ENCODE assay signal across 11 cellular contexts in the genomic region with DNA sequence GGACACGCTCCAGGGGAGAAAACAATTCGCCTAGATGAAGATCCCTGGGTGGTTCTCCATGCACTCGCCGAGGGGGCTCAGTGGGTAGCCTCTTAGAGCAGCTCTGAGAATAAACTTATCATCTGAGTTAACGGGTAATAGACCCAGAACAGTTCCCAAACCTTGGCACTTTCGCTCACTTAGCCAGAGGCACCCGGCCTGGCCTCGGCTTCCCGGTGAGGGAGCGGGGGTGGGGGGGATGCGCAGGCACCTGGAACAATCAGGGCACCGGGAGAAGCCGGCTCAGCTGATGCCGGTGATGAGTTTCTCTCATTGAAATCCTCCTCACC. TPM values are rescaled to one million over a fixed set of nuclear protein-coding genes. Genes with fewer than 3 reads are reported as not detected.
DNase-seq lines count a peak whose midpoint lies in the region; ATAC-seq and TF ChIP-seq lines count a peak whose summit lies in the region.
"Had no signal": no experiment of that assay in that cellular context is flagged by ENCODE, and none has a peak within 500 bp of the region (broad histone marks: within the 10 kb centered on the region; RNA-seq: fewer than 3 reads in every experiment).

No MANE protein-coding gene starts in this region.

- CTCF ChIA-PET in CD4-positive, alpha-beta T cell (lab: Charles Lee) = no interaction called here

- H3K36me3 Mint-ChIP-seq in CD4-positive, alpha-beta T cell (ENCODE audit: low read depth) = no peaks in the 10 kb centered on the region
- no peaks in the 10 kb centered on the region for H3K36me3 Mint-ChIP-seq in endodermal cell (ENCODE audit: low read depth)

- no peak overlapping the region for H3K4ac ChIP-seq in neuronal stem cell (ENCODE audit: low read length)

- no peaks in the 10 kb centered on the region for H3K9me3 ChIP-seq in CD4-positive, alpha-beta T cell (ENCODE audit: control insufficient read depth, low read length)
- no peaks in the 10 kb centered on the region for H3K9me3 ChIP-seq in HUES48 (ENCODE audit: control insufficient read depth, insufficient read depth, low read length)
- no peaks in the 10 kb centered on the region for H3K9me3 ChIP-seq in endodermal cell (ENCODE audit: control insufficient read depth, low read length)
- H3K9me3 ChIP-seq in neuronal stem cell (replicated peaks in 1 of 2; ENCODE audit: control insufficient read depth in 2 of 2, insufficient read depth in 1 of 2, low read depth in 1 of 2, low read length in 2 of 2) = no peaks in the 10 kb centered on the region

- no peak overlapping the region for H4K91ac ChIP-seq in neuronal stem cell (ENCODE audit: low read depth, low read length, poor library complexity)

- intact Hi-C loops in CD4-positive, alpha-beta T cell (cut with DNase I, micrococcal nuclease) = no loop called here

- H3K27ac Mint-ChIP-seq in CD4-positive, alpha-beta T cell = no peak overlapping the region
- H3K27ac Mint-ChIP-seq in endodermal cell = no peak overlapping the region

- H3K18ac ChIP-seq in neuronal stem cell (ENCODE audit: low read length) = peak overlapping the region; percentile 73

- POLR2A ChIA-PET in CD4-positive, alpha-beta T cell (lab: Charles Lee) = no interaction called here

- H3K27ac ChIP-seq in CD4-positive, alpha-beta T cell (ENCODE audit: low read depth, low read length) = no peak overlapping the region
- no peak overlapping the region for H3K27ac ChIP-seq in HUES48 (ENCODE audit: low read depth, low read length)
- H3K27ac ChIP-seq in endodermal cell (ENCODE audit: low read depth, low read length) = no peak overlapping the region
- H3K27ac ChIP-seq in neuronal stem cell (replicated peaks; ENCODE audit: low read length) = no peak overlapping the region
- H3K27ac ChIP-seq: VCaP had no signal

- H3K23ac ChIP-seq in neuronal stem cell (ENCODE audit: low read depth, low read length, poor library complexity) = no peak overlapping the region

- WGBS in endodermal cell (ENCODE audit: insufficient coverage in 1 of 2, insufficient read length in 1 of 2), 2 experiments = 13 to 14% methylated on average over 3 to 14 of the region's 14 CpGs
- no CpG with 5 or more reads among the region's 14 CpGs for WGBS in neuronal stem cell (ENCODE audit: extremely low coverage in 2 of 2, insufficient read length in 2 of 2, insufficient replicate concordance in 1 of 2), 2 donors

- H2BK12ac ChIP-seq in neuronal stem cell (ENCODE audit: low read length) = no peak overlapping the region

- peaks cover 74% of the 10 kb centered on the region for H3K27me3 Mint-ChIP-seq in CD4-positive, alpha-beta T cell
- peaks cover 71% of the 10 kb centered on the region for H3K27me3 Mint-ChIP-seq in endodermal cell (ENCODE audit: insufficient read depth)

- H3K4me3 Mint-ChIP-seq in CD4-positive, alpha-beta T cell = peak overlapping the region; percentile 77
- H3K4me3 Mint-ChIP-seq in endodermal cell = peak overlapping the region; percentile 44

- H3K36me3 ChIP-seq in HUES48 (ENCODE audit: control insufficient read depth, insufficient read depth, low read length) = no peaks in the 10 kb centered on the region
- H3K36me3 ChIP-seq in endodermal cell (ENCODE audit: control insufficient read depth, insufficient read depth, low read length) = no peaks in the 10 kb centered on the region
- H3K36me3 ChIP-seq in neuronal stem cell (replicated peaks in 1 of 2; ENCODE audit: control insufficient read depth in 2 of 2, insufficient read depth in 2 of 2, low read length in 2 of 2) = no peaks in the 10 kb centered on the region

- no peak overlapping the region for H2AK5ac ChIP-seq in neuronal stem cell (ENCODE audit: low read depth, low read length)

- no peak overlapping the region for H3K14ac ChIP-seq in neuronal stem cell (ENCODE audit: low read length)

- H3K9ac ChIP-seq in HUES48 (ENCODE audit: low read depth, low read length) (no peak overlapping the region; the same call in 1 of the 2 replicates), endodermal cell (ENCODE audit: extremely low read depth, low read length, poor library complexity, severe bottlenecking) (no peak overlapping the region), neuronal stem cell (ENCODE audit: low read depth, low read length, poor library complexity) (no peak overlapping the region)

- ATAC-seq in CD4-positive, alpha-beta T cell (ENCODE audit: poor library complexity) = no peak
- ATAC-seq in HG03095 (IDR thresholded peaks at IDR 0.05; ENCODE audit: unreplicated experiment) = no peak
- no peak for ATAC-seq in GM19397 (IDR thresholded peaks at IDR 0.05; ENCODE audit: unreplicated experiment)
- ATAC-seq: left lobe of liver had no signal

- peak overlapping the region; percentile 60 for H2BK15ac ChIP-seq in neuronal stem cell (ENCODE audit: low read length)

- H3K4me1 Mint-ChIP-seq in CD4-positive, alpha-beta T cell (ENCODE audit: low read depth) = peaks cover 4% of the 10 kb centered on the region
- peaks cover 8% of the 10 kb centered on the region for H3K4me1 Mint-ChIP-seq in endodermal cell

- peak overlapping the region; percentile 58 for H3K4me3 ChIP-seq in HUES48 (ENCODE audit: low read depth, low read length)
- peak overlapping the region; percentile 64 for H3K4me3 ChIP-seq in endodermal cell (ENCODE audit: low read length)
- H3K4me3 ChIP-seq in neuronal stem cell (ENCODE audit: low read length in 2 of 2) = peak overlapping the region in 1 of 2 donors; percentile 78

- H3K27me3 ChIP-seq in CD4-positive, alpha-beta T cell (ENCODE audit: control insufficient read depth, insufficient read depth, low read length) = peaks cover 69% of the 10 kb centered on the region
- H3K27me3 ChIP-seq in HUES48 (ENCODE audit: control insufficient read depth, insufficient read depth, low read length) (peaks cover 62% of the 10 kb centered on the region), endodermal cell (ENCODE audit: control insufficient read depth, insufficient read depth, low read length, poor library complexity, severe bottlenecking) (peaks cover 75% of the 10 kb centered on the region), neuronal stem cell (ENCODE audit: control insufficient read depth in 3 of 3, insufficient read depth in 3 of 3, low read depth in 1 of 3, low read length in 3 of 3) (peaks cover 0 to 45% (median 17%) of the 10 kb centered on the region in 3 experiments)

- peak overlapping the region; percentile 30 for H2AFZ ChIP-seq in neuronal stem cell (ENCODE audit: low read length)

- TF ChIP-seq CTCF in CD4-positive, alpha-beta T cell (IDR thresholded peaks at IDR 0.05) = no peak
- no peak for TF ChIP-seq CTCF in endodermal cell (conservative IDR thresholded peaks at IDR 0.05)

- peak overlapping the region; percentile 85 for H3K4me2 ChIP-seq in neuronal stem cell (ENCODE audit: insufficient read depth, low read length, poor library complexity, severe bottlenecking)

- no peak overlapping the region for H2BK5ac ChIP-seq in neuronal stem cell (ENCODE audit: low read length)

- no peak for DNase-seq in CD4-positive, alpha-beta T cell
- DNase-seq in endodermal cell = peak; percentile 73
- DNase-seq in neuronal stem cell (ENCODE audit: low spot score) = no peak
- DNase-seq in GOT3 (lab: John Stamatoyannopoulos, UW) = no peak
- DNase-seq in NCI-H2227 treated with DMSO at 0.1 percent for 48 hours (lab: John Stamatoyannopoulos, UW) = no peak

- no peak overlapping the region for H2BK120ac ChIP-seq in neuronal stem cell (ENCODE audit: low read depth, low read length)

- no peak overlapping the region for H4K8ac ChIP-seq in neuronal stem cell (ENCODE audit: low read depth, low read length)

- H3K4me1 ChIP-seq in HUES48 (ENCODE audit: control insufficient read depth, insufficient read depth, low read length) (peaks cover 16% of the 10 kb centered on the region), endodermal cell (ENCODE audit: control insufficient read depth, insufficient read depth, low read length) (peaks cover 4% of the 10 kb centered on the region), neuronal stem cell (ENCODE audit: control insufficient read depth in 2 of 2, insufficient read depth in 1 of 2, low read depth in 1 of 2, low read length in 2 of 2) (peaks cover 0 to 2% of the 10 kb centered on the region in 2 donors)

- no peaks in the 10 kb centered on the region for H3K79me1 ChIP-seq in neuronal stem cell (ENCODE audit: low read depth, low read length)

- H3K9me3 Mint-ChIP-seq in CD4-positive, alpha-beta T cell = no peaks in the 10 kb centered on the region
- H3K9me3 Mint-ChIP-seq in endodermal cell = no peaks in the 10 kb centered on the region

RNA-seq across cellular contexts. Expression of gene ZAR1, which starts 0.4 kb away (rescaled TPM):
- not detected for total RNA-seq in CD4-positive, alpha-beta T cell
- total RNA-seq in endodermal cell = under 1 TPM in 1 of 2 donors, not detected in 1; 0.18 TPM
- 0.46 TPM for polyA plus RNA-seq in endodermal cell (2013, experiment 1 of 2)
- 0.25 TPM for polyA plus RNA-seq in endodermal cell (2013, experiment 2 of 2)
- 0.04 TPM for polyA plus RNA-seq in neuronal stem cell (2013, experiment 1 of 2)
- not detected for polyA plus RNA-seq in neuronal stem cell (2013, experiment 2 of 2)
- total RNA-seq: left lobe of liver had no signal
- polyA plus RNA-seq: adipose tissue had no signal

RNA-seq across cellular contexts. Expression of gene SLC10A4, which starts 6.5 kb away (rescaled TPM):
- not detected for total RNA-seq in CD4-positive, alpha-beta T cell
- 1 to 10 TPM in 1 of 2 donors, under 1 TPM in 1; 0.55 to 1.8 TPM for total RNA-seq in endodermal cell
- 10.8 TPM for polyA plus RNA-seq in endodermal cell (2013, experiment 1 of 2)
- 9.6 TPM for polyA plus RNA-seq in endodermal cell (2013, experiment 2 of 2)
- polyA plus RNA-seq in neuronal stem cell (2013, experiment 1 of 2) = 0.57 TPM
- polyA plus RNA-seq in neuronal stem cell (2013, experiment 2 of 2) = 0.43 TPM
